ENCODE assay signal across 26 cellular contexts in genomic region chr13:93535256-93535655, GRCh38.
A peak's percentile ranks its signal among the peaks of the same experiment; 100 is the strongest.
DNase-seq lines count a peak whose midpoint lies in the region; ATAC-seq, FAIRE-seq and TF ChIP-seq lines count a peak whose summit lies in the region.
"Had no signal": no experiment of that assay in that cellular context is flagged by ENCODE, and none has a peak within 500 bp of the region (broad histone marks: within the 10 kb centered on the region; RNA-seq: fewer than 3 reads in every experiment).

No MANE protein-coding gene starts in this region.

- H3K27me3 ChIP-seq in left lung: no peaks in the 10 kb centered on the region
- H3K27me3 ChIP-seq: body of pancreas, hepatocyte had no signal

- ATAC-seq in left lung: no peak
- ATAC-seq: body of pancreas, T-helper 17 cell had no signal

- TF ChIP-seq POLR2A in H54 (IDR thresholded peaks at IDR 0.05; ENCODE audit: low read depth, low read length): no peak
- TF ChIP-seq POLR2A in lower leg skin (IDR thresholded peaks at IDR 0.05): no peak

- 91 to 97% methylated on average over 1 of the region's 1 CpG for WGBS in lower leg skin, 2 donors

- no peaks in the 10 kb centered on the region for H3K4me1 ChIP-seq in left lung
- H3K4me1 ChIP-seq: body of pancreas, prostate gland had no signal

- intact Hi-C loops in left lung (cut with DNase I) (no loop called here), lower leg skin (cut with DNase I; ENCODE audit: low total_unique reads) (no loop called here)

- H3K27ac ChIP-seq in left lung: no peak overlapping the region
- H3K27ac ChIP-seq: body of pancreas, C4-2B, epithelial cell of prostate, hepatocyte, KMS-11, prostate gland, WERI-Rb-1 had no signal

- no peak for TF ChIP-seq CTCF in fibroblast of pulmonary artery (IDR thresholded peaks at IDR 0.05; ENCODE audit: low read length, missing control alignments)
- TF ChIP-seq CTCF in left lung (IDR thresholded peaks at IDR 0.05): no peak
- TF ChIP-seq CTCF in lower leg skin (IDR thresholded peaks at IDR 0.05): no peak

- peak; percentile 93 for FAIRE-seq in H54 (lab: Jason Lieb, UNC)
- FAIRE-seq: keratinocyte had no signal

- H3K9me3 ChIP-seq in left lung: no peaks in the 10 kb centered on the region
- H3K9me3 ChIP-seq: body of pancreas, prostate gland, thoracic aorta had no signal

- no peaks in the 10 kb centered on the region for H3K36me3 ChIP-seq in left lung
- H3K36me3 ChIP-seq: prostate gland, thoracic aorta had no signal

- H3K4me3 ChIP-seq in fibroblast of pulmonary artery (replicated peaks; ENCODE audit: low read depth, low read length) (no peak overlapping the region), left lung (no peak overlapping the region), lower leg skin (ENCODE audit: low read depth, poor library complexity, severe bottlenecking) (no peak overlapping the region)
- H3K4me3 ChIP-seq: body of pancreas, hepatocyte, prostate gland, thoracic aorta had no signal

- DNase-seq in H54 (ENCODE audit: insufficient read length, low spot score) (peak; percentile 6), amniotic epithelial cell (ENCODE audit: low read depth) (peak; percentile 71), fibroblast of pulmonary artery (ENCODE audit: low read depth) (peak; percentile 30), stromal cell of bone marrow (ENCODE audit: low read depth) (peak; percentile 37), left lung (no peak), lower leg skin (ENCODE audit: low spot score in 2 of 2) (no peak)
- DNase-seq in stimulated activated naive CD4-positive, alpha-beta T cell (lab: John Stamatoyannopoulos, UW): no peak
- DNase-seq: activated CD4-positive, alpha-beta T cell treated with anti-CD3 and anti-CD28 coated beads, Interleukin-2, amount 50 U/mL, for 48 hours; activated naive CD4-positive, alpha-beta T cell treated with anti-CD3 and anti-CD28 coated beads for 36 hours; activated T-cell treated with anti-CD3 and anti-CD28 coated beads, Interleukin-2, amount 50 U/mL, for 1 hour; body of pancreas; dermis blood vessel endothelial cell; NCI-H1105; NCI-H748 treated with DMSO at 0.1 percent for 48 hours; nephron progenitor cell; OCI-M1; SIG-M5; T-helper 17 cell; WERI-Rb-1 had no signal

Comparison
In these comparisons a context has a peak if more than half of its experiments do, and no peak if none do; other contexts are left out.
1. DNase-seq: peak in H54 (single experiment), amniotic epithelial cell (single experiment), fibroblast of pulmonary artery (single experiment) and stromal cell of bone marrow (single experiment); none in left lung (0 of 2), stimulated activated naive CD4-positive, alpha-beta T cell (0 of 6) and lower leg skin (0 of 2).